Comparison of ENCODE assay signal across 8 cellular contexts in genomic region chrX:48676893-48677270, GRCh38. TPM values are rescaled to one million over a fixed set of nuclear protein-coding genes. Genes with fewer than 3 reads are reported as not detected.
A peak's percentile ranks its signal among the peaks of the same experiment; 100 is the strongest.
DNase-seq lines count a peak whose midpoint lies in the region; ATAC-seq and TF ChIP-seq lines count a peak whose summit lies in the region.

No MANE protein-coding gene starts in this region.

- H3K27me3 Mint-ChIP-seq in CD8-positive, alpha-beta memory T cell, result peaks cover 0 to 5% of the 10 kb centered on the region in 2 donors
- H3K27me3 Mint-ChIP-seq in dendritic cell treated with granulocyte-macrophage colony-stimulating factor and Interleukin-4, amounts not matched to agents 40 ng/mL and 50 ng/mL, for 4 days, result no peaks in the 10 kb centered on the region

- no peaks in the 10 kb centered on the region for H3K27me3 ChIP-seq in CD8-positive, alpha-beta memory T cell (ENCODE audit: insufficient read depth, low read length, poor library complexity, severe bottlenecking)
- no peaks in the 10 kb centered on the region for H3K27me3 ChIP-seq in PC-3 (ENCODE audit: low read length)
- no peaks in the 10 kb centered on the region for H3K27me3 ChIP-seq in mucosa of stomach (ENCODE audit: control insufficient read depth, insufficient read depth, low read length)

- POLR2A ChIA-PET in CD8-positive, alpha-beta memory T cell (lab: Charles Lee), result interaction anchor here (0.5 to 1.5 kb wide), 9 partner anchors 8 to 366 kb away, joined by 3 to 6 read pairs (median 4); partner anchors contain the start of genes HDAC6, RBM3 and TFE3
- POLR2A ChIA-PET in PC-3 (lab: Charles Lee; ENCODE audit: unreplicated experiment), result interaction anchor here (0.5 to 1.0 kb wide), 7 partner anchors 28 to 1244 kb away, joined by 3 to 4 read pairs (median 3); no protein-coding TSS in a partner anchor

- H3K4me2 ChIP-seq in PC-3 (ENCODE audit: low read length), result peak overlapping the region; percentile 98

- peaks cover 16% of the 10 kb centered on the region for H3K79me2 ChIP-seq in PC-3 (ENCODE audit: low read length)

- CTCF ChIA-PET in CD8-positive, alpha-beta memory T cell (lab: Charles Lee), result interaction anchor here (0.9 to 1.0 kb wide), 3 partner anchors 14 to 45 kb away, joined by 3 read pairs; no protein-coding TSS in a partner anchor
- CTCF ChIA-PET in PC-3 (lab: Charles Lee), result interaction anchor here (1.0 kb wide), 1 partner anchor 28 kb away, joined by 3 read pairs; no protein-coding TSS in a partner anchor

- H3K4me3 Mint-ChIP-seq in CD8-positive, alpha-beta memory T cell, result peak overlapping the region; percentile 92 to 94 (median 92)
- peak overlapping the region; percentile 92 for H3K4me3 Mint-ChIP-seq in dendritic cell treated with granulocyte-macrophage colony-stimulating factor and Interleukin-4, amounts not matched to agents 40 ng/mL and 50 ng/mL, for 4 days

- no peaks in the 10 kb centered on the region for H4K20me1 ChIP-seq in PC-3 (ENCODE audit: low read length)

- no peaks in the 10 kb centered on the region for H3K9me3 Mint-ChIP-seq in CD8-positive, alpha-beta memory T cell
- H3K9me3 Mint-ChIP-seq in dendritic cell treated with granulocyte-macrophage colony-stimulating factor and Interleukin-4, amounts not matched to agents 40 ng/mL and 50 ng/mL, for 4 days, result no peaks in the 10 kb centered on the region

- peak; percentile 3 for ATAC-seq in GM21786 (IDR thresholded peaks at IDR 0.05; ENCODE audit: unreplicated experiment)
- peak; percentile 25 for ATAC-seq in PC-3
- ATAC-seq in GM21515 (IDR thresholded peaks at IDR 0.05; ENCODE audit: unreplicated experiment), result no peak

- no TSS peak for BruUV-seq in PC-3 (replicated peaks; lab: Mats Ljungman, UMichigan)

- H3K4me3 ChIP-seq in CD8-positive, alpha-beta memory T cell (ENCODE audit: low read length), result peak overlapping the region; percentile 80
- H3K4me3 ChIP-seq in PC-3 (ENCODE audit: low read length) (peak overlapping the region; percentile 98), mucosa of stomach (ENCODE audit: low read length) (peak overlapping the region; percentile 74)

- peak in 4 of 5 donors; percentile 11 to 49 (median 16) for DNase-seq in CD8-positive, alpha-beta memory T cell
- DNase-seq in PC-3 (peak; percentile 1), NCI-H2107 (lab: John Stamatoyannopoulos, UW) (no peak), HPDE6-E6E7 (ENCODE audit: extremely low spot score) (no peak)

- H3K9me3 ChIP-seq in CD8-positive, alpha-beta memory T cell (ENCODE audit: low read length), result no peaks in the 10 kb centered on the region
- H3K9me3 ChIP-seq in PC-3 (ENCODE audit: low read length) (no peaks in the 10 kb centered on the region), mucosa of stomach (ENCODE audit: control insufficient read depth, low read length) (no peaks in the 10 kb centered on the region)

- H2AFZ ChIP-seq in PC-3 (ENCODE audit: low read length), result peak overlapping the region; percentile 95

- H3K9me2 ChIP-seq in PC-3 (replicated peaks; ENCODE audit: low read length), result no peaks in the 10 kb centered on the region

- intact Hi-C loops in PC-3 (cut with micrococcal nuclease), result no loop called here
- intact Hi-C loops in dendritic cell treated with granulocyte-macrophage colony-stimulating factor and Interleukin-4, amounts not matched to agents 40 ng/mL and 50 ng/mL, for 4 days (cut with micrococcal nuclease), result no loop called here

- TF ChIP-seq CTCF in PC-3 (conservative IDR thresholded peaks at IDR 0.05; ENCODE audit: low read depth, low read length), result no peak

- H3K4me1 Mint-ChIP-seq in CD8-positive, alpha-beta memory T cell, result peaks cover 12 to 25% (median 18%) of the 10 kb centered on the region in 3 donors
- peaks cover 38% of the 10 kb centered on the region for H3K4me1 Mint-ChIP-seq in dendritic cell treated with granulocyte-macrophage colony-stimulating factor and Interleukin-4, amounts not matched to agents 40 ng/mL and 50 ng/mL, for 4 days (ENCODE audit: low read depth)

- no peaks in the 10 kb centered on the region for H3K36me3 ChIP-seq in CD8-positive, alpha-beta memory T cell (ENCODE audit: insufficient read depth, low read length)
- H3K36me3 ChIP-seq in PC-3 (ENCODE audit: low read depth, low read length), result no peaks in the 10 kb centered on the region
- H3K36me3 ChIP-seq in mucosa of stomach (ENCODE audit: control insufficient read depth, insufficient read depth, low read length), result no peaks in the 10 kb centered on the region

- H3K9ac ChIP-seq in PC-3 (ENCODE audit: low read length) (peak overlapping the region; percentile 94), mucosa of stomach (ENCODE audit: low read length) (peak overlapping the region; percentile 86)

- H3F3A ChIP-seq in PC-3 (ENCODE audit: low read length, unreplicated experiment), result no peaks in the 10 kb centered on the region

- no peaks in the 10 kb centered on the region for H3K4me1 ChIP-seq in CD8-positive, alpha-beta memory T cell (ENCODE audit: insufficient read depth, low read length)
- H3K4me1 ChIP-seq in PC-3 (ENCODE audit: insufficient read depth, low read length), result peaks cover 5% of the 10 kb centered on the region; the same call in 1 of the 2 replicates
- H3K4me1 ChIP-seq in mucosa of stomach (ENCODE audit: control insufficient read depth, insufficient read depth, low read length), result no peaks in the 10 kb centered on the region

- H3K27ac Mint-ChIP-seq in CD8-positive, alpha-beta memory T cell, result peak overlapping the region; percentile 55 to 98 (median 88)
- peak overlapping the region; percentile 96 for H3K27ac Mint-ChIP-seq in dendritic cell treated with granulocyte-macrophage colony-stimulating factor and Interleukin-4, amounts not matched to agents 40 ng/mL and 50 ng/mL, for 4 days

- H3K27ac ChIP-seq in CD8-positive, alpha-beta memory T cell (ENCODE audit: low read depth, low read length), result peak overlapping the region; percentile 74
- peak overlapping the region; percentile 36; the same call in 1 of the 2 replicates for H3K27ac ChIP-seq in PC-3 (ENCODE audit: low read length)

- peaks cover 0 to 4% (median 0%) of the 10 kb centered on the region in 3 donors for H3K36me3 Mint-ChIP-seq in CD8-positive, alpha-beta memory T cell
- H3K36me3 Mint-ChIP-seq in dendritic cell treated with granulocyte-macrophage colony-stimulating factor and Interleukin-4, amounts not matched to agents 40 ng/mL and 50 ng/mL, for 4 days (ENCODE audit: low read depth), result peaks cover 10% of the 10 kb centered on the region

RNA-seq across cellular contexts. Expression of gene WAS, which starts 6.7 kb away (rescaled TPM):
- total RNA-seq in CD8-positive, alpha-beta memory T cell, result 10 to 100 TPM; 81.9 to 84.0 TPM
- polyA plus RNA-seq in CD8-positive, alpha-beta memory T cell, result 33.5 TPM
- total RNA-seq in PC-3 (2014; rRNA removed), result 0.66 TPM in 1 of 2 replicates, not detected in the other

RNA-seq across cellular contexts. Expression of gene SUV39H1, which starts 19.7 kb away (rescaled TPM):
- total RNA-seq in CD8-positive, alpha-beta memory T cell, result 10 to 100 TPM; 32.1 to 33.2 TPM
- polyA plus RNA-seq in CD8-positive, alpha-beta memory T cell, result 17.2 TPM
- 22.3 and 31.7 TPM in 2 replicates for total RNA-seq in PC-3 (2014; rRNA removed)

Comparison
In these comparisons a context has a peak if more than half of its experiments do, and no peak if none do; other contexts are left out.
1. DNase-seq: peak in CD8-positive, alpha-beta memory T cell (4 of 5) and PC-3 (single experiment); none in NCI-H2107 (single experiment) and HPDE6-E6E7 (single experiment).
2. RNA of gene WAS, which starts 6.7 kb away (total RNA-seq): 81.9 to 84.0 TPM in CD8-positive, alpha-beta memory T cell; 0.66 TPM in PC-3; every median in the first group is over 10 times any median in the second.
3. Peak in every context shown above with its lines, with median percentiles within 50 percentile points of each other: H3K4me3 ChIP-seq.